In genomic region chr17:77365584-77366186, GRCh38 we compare ENCODE assay signal across 8 cellular contexts.
A peak's percentile ranks its signal among the peaks of the same experiment; 100 is the strongest.
DNase-seq lines count a peak whose midpoint lies in the region; ATAC-seq and TF ChIP-seq lines count a peak whose summit lies in the region.

No MANE protein-coding gene starts in this region.

- intact Hi-C loops in prostate gland (cut with DNase I) = no loop called here

- H3K36me3 Mint-ChIP-seq in natural killer cell treated with Interleukin-12 subunit alpha and Interleukin-12 subunit beta and Interleukin-15 and Interleukin-18, amount 100 ng/mL, for 72 hours = no peaks in the 10 kb centered on the region

- no peak for TF ChIP-seq POLR2A in prostate gland (IDR thresholded peaks at IDR 0.05)

- 23% methylated on average over 11 of the region's 11 CpGs for WGBS in prostate gland

- H3K27me3 ChIP-seq in H7 (ENCODE audit: control insufficient read depth, insufficient read depth, low read length) (no peaks in the 10 kb centered on the region), SJCRH30 (no peaks in the 10 kb centered on the region), prostate gland (replicated peaks; ENCODE audit: insufficient read depth) (no peaks in the 10 kb centered on the region)

- H3K4me1 ChIP-seq in SJCRH30 (peaks cover 41% of the 10 kb centered on the region), prostate gland (replicated peaks) (peaks cover 2% of the 10 kb centered on the region)

- peaks cover 0 to 6% of the 10 kb centered on the region in 2 donors for H3K27me3 Mint-ChIP-seq in natural killer cell treated with Interleukin-12 subunit alpha and Interleukin-12 subunit beta and Interleukin-15 and Interleukin-18, amount 100 ng/mL, for 72 hours

- H3K4me3 ChIP-seq in H7 (ENCODE audit: insufficient read depth, low read depth, low read length) (no peak overlapping the region), SJCRH30 (no peak overlapping the region), fibroblast of mammary gland (ENCODE audit: control insufficient read depth, low read depth, low read length) (no peak overlapping the region), prostate gland (no peak overlapping the region)

- H3K27ac Mint-ChIP-seq in natural killer cell treated with Interleukin-12 subunit alpha and Interleukin-12 subunit beta and Interleukin-15 and Interleukin-18, amount 100 ng/mL, for 72 hours = no peak overlapping the region

- no peak for ATAC-seq in HG03039 (IDR thresholded peaks at IDR 0.05; ENCODE audit: unreplicated experiment)
- no peak for ATAC-seq in natural killer cell treated with Interleukin-12 subunit alpha and Interleukin-12 subunit beta and Interleukin-15 and Interleukin-18, amount 100 ng/mL, for 72 hours
- ATAC-seq in HG03469 (IDR thresholded peaks at IDR 0.05; ENCODE audit: unreplicated experiment) = no peak

- H3K36me3 ChIP-seq in H7 (replicated peaks; ENCODE audit: control insufficient read depth, insufficient read depth, low read length) (no peaks in the 10 kb centered on the region), SJCRH30 (no peaks in the 10 kb centered on the region), prostate gland (no peaks in the 10 kb centered on the region)

- H3K27ac ChIP-seq in SJCRH30 = no peak overlapping the region
- H3K27ac ChIP-seq in prostate gland = peak overlapping the region; percentile 75 to 77

- DNase-seq in A172 (ENCODE audit: low spot score) = peak; percentile 92
- peak; percentile 47 for DNase-seq in H7
- peak; percentile 56 to 69 for DNase-seq in SJCRH30
- DNase-seq in fibroblast of mammary gland (ENCODE audit: low read depth) = peak; percentile 91
- peak; percentile 61 for DNase-seq in prostate gland (ENCODE audit: low spot score)
- no peak for DNase-seq in natural killer cell treated with Interleukin-12 subunit alpha and Interleukin-12 subunit beta and Interleukin-15 and Interleukin-18, amount 100 ng/mL, for 72 hours (ENCODE audit: low spot score)

- H3K9me3 Mint-ChIP-seq in natural killer cell treated with Interleukin-12 subunit alpha and Interleukin-12 subunit beta and Interleukin-15 and Interleukin-18, amount 100 ng/mL, for 72 hours = no peaks in the 10 kb centered on the region

- H3K9me3 ChIP-seq in SJCRH30 (replicated peaks) (no peaks in the 10 kb centered on the region), prostate gland (no peaks in the 10 kb centered on the region)

- no peak for TF ChIP-seq CTCF in fibroblast of mammary gland (conservative IDR thresholded peaks at IDR 0.05; ENCODE audit: control insufficient read depth, insufficient read depth, low read depth, low read length)
- no peak for TF ChIP-seq CTCF in prostate gland (IDR thresholded peaks at IDR 0.05)

- no peak overlapping the region for H3K4me3 Mint-ChIP-seq in natural killer cell treated with Interleukin-12 subunit alpha and Interleukin-12 subunit beta and Interleukin-15 and Interleukin-18, amount 100 ng/mL, for 72 hours

- H3K4me1 Mint-ChIP-seq in natural killer cell treated with Interleukin-12 subunit alpha and Interleukin-12 subunit beta and Interleukin-15 and Interleukin-18, amount 100 ng/mL, for 72 hours (ENCODE audit: low read depth in 2 of 2) = peaks cover 8 to 14% of the 10 kb centered on the region in 2 donors
